1 cellular context compared by ENCODE assay signal in genomic region chr3:55482496-55483195, GRCh38.
TF ChIP-seq lines count a peak whose summit lies in the region.

No MANE protein-coding gene starts in this region.

TF ChIP-seq in GM12878, 131 proteins besides CTCF, POLR2A, EP300 and RAD21 (continued from another document):
- TF ChIP-seq, protein P1, sequence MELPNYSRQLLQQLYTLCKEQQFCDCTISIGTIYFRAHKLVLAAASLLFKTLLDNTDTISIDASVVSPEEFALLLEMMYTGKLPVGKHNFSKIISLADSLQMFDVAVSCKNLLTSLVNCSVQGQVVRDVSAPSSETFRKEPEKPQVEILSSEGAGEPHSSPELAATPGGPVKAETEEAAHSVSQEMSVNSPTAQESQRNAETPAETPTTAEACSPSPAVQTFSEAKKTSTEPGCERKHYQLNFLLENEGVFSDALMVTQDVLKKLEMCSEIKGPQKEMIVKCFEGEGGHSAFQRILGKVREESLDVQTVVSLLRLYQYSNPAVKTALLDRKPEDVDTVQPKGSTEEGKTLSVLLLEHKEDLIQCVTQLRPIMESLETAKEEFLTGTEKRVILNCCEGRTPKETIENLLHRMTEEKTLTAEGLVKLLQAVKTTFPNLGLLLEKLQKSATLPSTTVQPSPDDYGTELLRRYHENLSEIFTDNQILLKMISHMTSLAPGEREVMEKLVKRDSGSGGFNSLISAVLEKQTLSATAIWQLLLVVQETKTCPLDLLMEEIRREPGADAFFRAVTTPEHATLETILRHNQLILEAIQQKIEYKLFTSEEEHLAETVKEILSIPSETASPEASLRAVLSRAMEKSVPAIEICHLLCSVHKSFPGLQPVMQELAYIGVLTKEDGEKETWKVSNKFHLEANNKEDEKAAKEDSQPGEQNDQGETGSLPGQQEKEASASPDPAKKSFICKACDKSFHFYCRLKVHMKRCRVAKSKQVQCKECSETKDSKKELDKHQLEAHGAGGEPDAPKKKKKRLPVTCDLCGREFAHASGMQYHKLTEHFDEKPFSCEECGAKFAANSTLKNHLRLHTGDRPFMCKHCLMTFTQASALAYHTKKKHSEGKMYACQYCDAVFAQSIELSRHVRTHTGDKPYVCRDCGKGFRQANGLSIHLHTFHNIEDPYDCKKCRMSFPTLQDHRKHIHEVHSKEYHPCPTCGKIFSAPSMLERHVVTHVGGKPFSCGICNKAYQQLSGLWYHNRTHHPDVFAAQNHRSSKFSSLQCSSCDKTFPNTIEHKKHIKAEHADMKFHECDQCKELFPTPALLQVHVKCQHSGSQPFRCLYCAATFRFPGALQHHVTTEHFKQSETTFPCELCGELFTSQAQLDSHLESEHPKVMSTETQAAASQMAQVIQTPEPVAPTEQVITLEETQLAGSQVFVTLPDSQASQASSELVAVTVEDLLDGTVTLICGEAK (IDR thresholded peaks at IDR 0.05; ENCODE audit: borderline replicate concordance): no peak
- TF ChIP-seq FOXK2 (IDR thresholded peaks at IDR 0.05) (no peak), STAT1 (conservative IDR thresholded peaks at IDR 0.05) (no peak), TARDBP (IDR thresholded peaks at IDR 0.05; ENCODE audit: borderline replicate concordance) (no peak), SMAD5 (IDR thresholded peaks at IDR 0.05; ENCODE audit: low read depth) (no peak), KDM1A (IDR thresholded peaks at IDR 0.05; ENCODE audit: borderline replicate concordance) (no peak)
- TF ChIP-seq, protein P2, sequence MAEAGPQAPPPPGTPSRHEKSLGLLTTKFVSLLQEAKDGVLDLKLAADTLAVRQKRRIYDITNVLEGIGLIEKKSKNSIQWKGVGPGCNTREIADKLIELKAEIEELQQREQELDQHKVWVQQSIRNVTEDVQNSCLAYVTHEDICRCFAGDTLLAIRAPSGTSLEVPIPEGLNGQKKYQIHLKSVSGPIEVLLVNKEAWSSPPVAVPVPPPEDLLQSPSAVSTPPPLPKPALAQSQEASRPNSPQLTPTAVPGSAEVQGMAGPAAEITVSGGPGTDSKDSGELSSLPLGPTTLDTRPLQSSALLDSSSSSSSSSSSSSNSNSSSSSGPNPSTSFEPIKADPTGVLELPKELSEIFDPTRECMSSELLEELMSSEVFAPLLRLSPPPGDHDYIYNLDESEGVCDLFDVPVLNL (IDR thresholded peaks at IDR 0.05; ENCODE audit: low read depth, low read length): no peak
- TF ChIP-seq, protein P3, sequence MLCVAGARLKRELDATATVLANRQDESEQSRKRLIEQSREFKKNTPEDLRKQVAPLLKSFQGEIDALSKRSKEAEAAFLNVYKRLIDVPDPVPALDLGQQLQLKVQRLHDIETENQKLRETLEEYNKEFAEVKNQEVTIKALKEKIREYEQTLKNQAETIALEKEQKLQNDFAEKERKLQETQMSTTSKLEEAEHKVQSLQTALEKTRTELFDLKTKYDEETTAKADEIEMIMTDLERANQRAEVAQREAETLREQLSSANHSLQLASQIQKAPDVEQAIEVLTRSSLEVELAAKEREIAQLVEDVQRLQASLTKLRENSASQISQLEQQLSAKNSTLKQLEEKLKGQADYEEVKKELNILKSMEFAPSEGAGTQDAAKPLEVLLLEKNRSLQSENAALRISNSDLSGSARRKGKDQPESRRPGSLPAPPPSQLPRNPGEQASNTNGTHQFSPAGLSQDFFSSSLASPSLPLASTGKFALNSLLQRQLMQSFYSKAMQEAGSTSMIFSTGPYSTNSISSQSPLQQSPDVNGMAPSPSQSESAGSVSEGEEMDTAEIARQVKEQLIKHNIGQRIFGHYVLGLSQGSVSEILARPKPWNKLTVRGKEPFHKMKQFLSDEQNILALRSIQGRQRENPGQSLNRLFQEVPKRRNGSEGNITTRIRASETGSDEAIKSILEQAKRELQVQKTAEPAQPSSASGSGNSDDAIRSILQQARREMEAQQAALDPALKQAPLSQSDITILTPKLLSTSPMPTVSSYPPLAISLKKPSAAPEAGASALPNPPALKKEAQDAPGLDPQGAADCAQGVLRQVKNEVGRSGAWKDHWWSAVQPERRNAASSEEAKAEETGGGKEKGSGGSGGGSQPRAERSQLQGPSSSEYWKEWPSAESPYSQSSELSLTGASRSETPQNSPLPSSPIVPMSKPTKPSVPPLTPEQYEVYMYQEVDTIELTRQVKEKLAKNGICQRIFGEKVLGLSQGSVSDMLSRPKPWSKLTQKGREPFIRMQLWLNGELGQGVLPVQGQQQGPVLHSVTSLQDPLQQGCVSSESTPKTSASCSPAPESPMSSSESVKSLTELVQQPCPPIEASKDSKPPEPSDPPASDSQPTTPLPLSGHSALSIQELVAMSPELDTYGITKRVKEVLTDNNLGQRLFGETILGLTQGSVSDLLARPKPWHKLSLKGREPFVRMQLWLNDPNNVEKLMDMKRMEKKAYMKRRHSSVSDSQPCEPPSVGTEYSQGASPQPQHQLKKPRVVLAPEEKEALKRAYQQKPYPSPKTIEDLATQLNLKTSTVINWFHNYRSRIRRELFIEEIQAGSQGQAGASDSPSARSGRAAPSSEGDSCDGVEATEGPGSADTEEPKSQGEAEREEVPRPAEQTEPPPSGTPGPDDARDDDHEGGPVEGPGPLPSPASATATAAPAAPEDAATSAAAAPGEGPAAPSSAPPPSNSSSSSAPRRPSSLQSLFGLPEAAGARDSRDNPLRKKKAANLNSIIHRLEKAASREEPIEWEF (IDR thresholded peaks at IDR 0.05; ENCODE audit: insufficient replicate concordance, low read depth, low read length): no peak
TF ChIP-seq in GM12878: peak in this region for 0.
